In genomic region chr2:144152817-144153271, GRCh38 we compare ENCODE assay signal across 11 cellular contexts.
DNase-seq lines count a peak whose midpoint lies in the region; ATAC-seq, FAIRE-seq and TF ChIP-seq lines count a peak whose summit lies in the region.
"Had no signal": no experiment of that assay in that cellular context is flagged by ENCODE, and none has a peak within 500 bp of the region (broad histone marks: within the 10 kb centered on the region; RNA-seq: fewer than 3 reads in every experiment).

No MANE protein-coding gene starts in this region.

- peaks cover 2% of the 10 kb centered on the region for H3K4me1 Mint-ChIP-seq in activated CD4-positive, alpha-beta T cell treated with anti-CD3 and anti-CD28 coated beads for 36 hours

- 51 to 56% methylated on average over 5 of the region's 5 CpGs for WGBS in pancreas, 2 donors

- no peak overlapping the region for H3K27ac Mint-ChIP-seq in activated CD4-positive, alpha-beta T cell treated with anti-CD3 and anti-CD28 coated beads for 36 hours

- no peak overlapping the region for H3K4me3 ChIP-seq in endothelial cell of umbilical vein (replicated peaks in 1 of 3; ENCODE audit: insufficient read depth in 1 of 3, low read depth in 1 of 3, low read length in 3 of 3)
- no peak overlapping the region for H3K4me3 ChIP-seq in pancreas
- H3K4me3 ChIP-seq: lung had no signal

- DNase-seq in GM19239 (ENCODE audit: insufficient read length, low spot score) (no peak), NCI-H226 (peak; percentile 6), endothelial cell of umbilical vein (ENCODE audit: low read depth, low spot score) (peak; percentile 59), pancreas (no peak), RPMI8226 (no peak), NCI-H2081 (lab: John Stamatoyannopoulos, UW) (no peak)
- DNase-seq in activated CD4-positive, alpha-beta T cell treated with anti-CD3 and anti-CD28 coated beads for 36 hours = no peak
- no peak for DNase-seq in stimulated activated CD4-positive, alpha-beta T cell treated with anti-CD3 and anti-CD28 coated beads, Interleukin-15, amount 100 ng/mL, for 24 hours

- no peak overlapping the region for H3K9ac ChIP-seq in endothelial cell of umbilical vein (replicated peaks; ENCODE audit: extremely low read depth, insufficient read depth, low read length)

- no peak for TF ChIP-seq POLR2A in endothelial cell of umbilical vein (IDR thresholded peaks at IDR 0.05; ENCODE audit: low read depth, low read length)

- no peaks in the 10 kb centered on the region for H3K9me3 ChIP-seq in endothelial cell of umbilical vein (replicated peaks; ENCODE audit: control insufficient read depth, insufficient read depth, low read length)
- no peaks in the 10 kb centered on the region for H3K9me3 ChIP-seq in pancreas

- H3K36me3 ChIP-seq in endothelial cell of umbilical vein (ENCODE audit: control insufficient read depth in 2 of 2, extremely low read depth in 1 of 2, insufficient read depth in 2 of 2, low read length in 2 of 2) = no peaks in the 10 kb centered on the region
- H3K36me3 ChIP-seq in pancreas = no peaks in the 10 kb centered on the region

- no peaks in the 10 kb centered on the region for H3K36me3 Mint-ChIP-seq in activated CD4-positive, alpha-beta T cell treated with anti-CD3 and anti-CD28 coated beads for 36 hours (ENCODE audit: low read depth)

- intact Hi-C loops in endothelial cell of umbilical vein (cut with micrococcal nuclease) = no loop called here
- intact Hi-C loops in pancreas (cut with DNase I) = no loop called here
- intact Hi-C loops in activated CD4-positive, alpha-beta T cell treated with anti-CD3 and anti-CD28 coated beads for 36 hours (cut with DNase I, micrococcal nuclease) = no loop called here

- peak in 3 of 4 donors; percentile 37 to 62 (median 59) for ATAC-seq in pancreas
- no peak for ATAC-seq in activated CD4-positive, alpha-beta T cell treated with anti-CD3 and anti-CD28 coated beads for 36 hours

- H4K20me1 ChIP-seq in endothelial cell of umbilical vein (replicated peaks; ENCODE audit: control insufficient read depth, extremely low read depth, insufficient read depth, low read length) = no peaks in the 10 kb centered on the region

- no TSS peak for BruUV-seq in endothelial cell of umbilical vein (replicated peaks; lab: Mats Ljungman, UMichigan)

- dilution Hi-C loops in endothelial cell of umbilical vein (cut with MboI; ENCODE audit: extremely low pct_ligation_motif_present, low sequenced_read_pairs) = no loop called here

- peak overlapping the region; percentile 58 for H3K4me2 ChIP-seq in endothelial cell of umbilical vein (ENCODE audit: insufficient read depth, low read length)

- H3K27me3 ChIP-seq in endothelial cell of umbilical vein (ENCODE audit: control insufficient read depth in 2 of 2, insufficient read depth in 2 of 2, low read length in 2 of 2) = no peaks in the 10 kb centered on the region
- no peaks in the 10 kb centered on the region for H3K27me3 ChIP-seq in pancreas

- no peaks in the 10 kb centered on the region for H3K9me3 Mint-ChIP-seq in activated CD4-positive, alpha-beta T cell treated with anti-CD3 and anti-CD28 coated beads for 36 hours (ENCODE audit: low read depth)

- no peaks in the 10 kb centered on the region for H3K27me3 Mint-ChIP-seq in activated CD4-positive, alpha-beta T cell treated with anti-CD3 and anti-CD28 coated beads for 36 hours

- H3K4me3 Mint-ChIP-seq in activated CD4-positive, alpha-beta T cell treated with anti-CD3 and anti-CD28 coated beads for 36 hours = no peak overlapping the region

- FAIRE-seq in GM19239 (lab: Jason Lieb, UNC) (peak; percentile 26), endothelial cell of umbilical vein (lab: Jason Lieb, UNC) (peak; percentile 62), pancreas (lab: Jason Lieb, UNC) (no peak)
- FAIRE-seq: GM18507 had no signal

- peak overlapping the region; percentile 83 for H2AFZ ChIP-seq in endothelial cell of umbilical vein (ENCODE audit: low read depth, low read length)

- POLR2A ChIA-PET in endothelial cell of umbilical vein (lab: Charles Lee) = no interaction called here
- POLR2A ChIA-PET in activated CD4-positive, alpha-beta T cell treated with anti-CD3 and anti-CD28 coated beads for 36 hours (lab: Charles Lee) = no interaction called here

- no peaks in the 10 kb centered on the region for H3K79me2 ChIP-seq in endothelial cell of umbilical vein (ENCODE audit: control insufficient read depth, insufficient read depth, low read length)

- H3K27ac ChIP-seq in endothelial cell of umbilical vein (ENCODE audit: insufficient read depth, low read depth, low read length) (no peak overlapping the region), pancreas (no peak overlapping the region)
- H3K27ac ChIP-seq: HL-60 had no signal

- H3K4me1 ChIP-seq in endothelial cell of umbilical vein (ENCODE audit: control insufficient read depth, extremely low read depth, insufficient read depth, low read length) (peaks cover 15% of the 10 kb centered on the region), pancreas (no peaks in the 10 kb centered on the region)

- CTCF ChIA-PET in endothelial cell of umbilical vein (lab: Charles Lee) = no interaction called here
- CTCF ChIA-PET in activated CD4-positive, alpha-beta T cell treated with anti-CD3 and anti-CD28 coated beads for 36 hours (lab: Charles Lee) = no interaction called here

- no peaks in the 10 kb centered on the region for H3K9me1 ChIP-seq in endothelial cell of umbilical vein (replicated peaks; ENCODE audit: control insufficient read depth, extremely low read depth, insufficient read depth, low read length)

- TF ChIP-seq CTCF in endothelial cell of umbilical vein (IDR thresholded peaks at IDR 0.05; ENCODE audit: extremely low read depth in 1 of 2, insufficient read depth in 1 of 2, low read depth in 1 of 2, low read length in 2 of 2) (no peak), pancreas (IDR thresholded peaks at IDR 0.05) (no peak)

TF ChIP-seq in endothelial cell of umbilical vein, 7 proteins besides CTCF, POLR2A, EP300 and RAD21:
- TF ChIP-seq POLR2AphosphoS5 (IDR thresholded peaks at IDR 0.05; ENCODE audit: insufficient read depth, low read depth, low read length) (no peak), MYC (IDR thresholded peaks at IDR 0.05; ENCODE audit: low read depth, low read length) (no peak), GATA2 (IDR thresholded peaks at IDR 0.05; ENCODE audit: insufficient read depth, insufficient read length, low read depth, low read length) (peak; percentile 43), EZH2 (IDR thresholded peaks at IDR 0.05; ENCODE audit: borderline replicate concordance, low read depth, low read length, severe bottlenecking) (no peak), JUN (IDR thresholded peaks at IDR 0.05; ENCODE audit: borderline replicate concordance, insufficient read depth, insufficient read length, low read depth) (no peak), FOS (IDR thresholded peaks at IDR 0.05; ENCODE audit: borderline replicate concordance, insufficient read depth, low read length) (no peak)
- TF ChIP-seq, protein P1, sequence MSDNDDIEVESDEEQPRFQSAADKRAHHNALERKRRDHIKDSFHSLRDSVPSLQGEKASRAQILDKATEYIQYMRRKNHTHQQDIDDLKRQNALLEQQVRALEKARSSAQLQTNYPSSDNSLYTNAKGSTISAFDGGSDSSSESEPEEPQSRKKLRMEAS (IDR thresholded peaks at IDR 0.05; ENCODE audit: insufficient read depth, insufficient read length) = no peak

Comparison
In these comparisons a context has a peak if more than half of its experiments do, and no peak if none do; other contexts are left out.
1. DNase-seq: peak in NCI-H226 (single experiment) and endothelial cell of umbilical vein (single experiment); none in GM19239 (single experiment), pancreas (0 of 6), activated CD4-positive, alpha-beta T cell treated with anti-CD3 and anti-CD28 coated beads for 36 hours (single experiment), stimulated activated CD4-positive, alpha-beta T cell treated with anti-CD3 and anti-CD28 coated beads, Interleukin-15, amount 100 ng/mL, for 24 hours (single experiment), RPMI8226 (single experiment) and NCI-H2081 (0 of 2).